8 cellular contexts compared by ENCODE assay signal in the genomic region with DNA sequence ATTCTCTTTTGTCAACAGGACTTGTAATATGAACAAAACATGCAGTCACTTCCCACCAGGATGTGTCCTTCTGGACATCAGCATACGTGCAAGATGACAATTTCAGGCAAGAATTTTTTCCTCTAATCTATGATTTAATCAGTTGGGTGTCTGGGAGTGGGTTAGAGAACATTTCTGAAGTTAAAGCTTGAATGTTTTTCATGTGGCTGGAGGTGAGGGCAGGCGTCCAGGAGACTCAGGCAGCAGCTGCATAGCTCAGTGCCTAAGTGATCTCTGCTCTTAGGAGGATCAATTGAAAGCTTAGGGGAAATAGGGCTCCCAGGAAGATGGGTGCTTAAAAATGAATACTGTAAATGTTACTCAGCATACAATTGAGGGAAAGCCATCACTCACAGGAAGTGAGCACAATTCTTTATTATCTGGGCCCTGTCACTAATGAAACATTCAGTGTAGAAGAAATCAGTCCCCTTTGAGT.
DNase-seq lines count a peak whose midpoint lies in the region; ATAC-seq and TF ChIP-seq lines count a peak whose summit lies in the region.

No MANE protein-coding gene starts in this region.

- DNase-seq in HT1080 (ENCODE audit: low read depth), result peak; percentile 79
- DNase-seq in ascending aorta (ENCODE audit: low spot score in 2 of 2), result no peak
- DNase-seq in right cardiac atrium, result peak in 1 of 3 donors; percentile 65
- no peak for DNase-seq in smooth muscle cell (lab: John Stamatoyannopoulos, UW; ENCODE audit: unreplicated experiment)
- DNase-seq in mesenteric fat pad (ENCODE audit: low spot score), result no peak
- no peak for DNase-seq in occipital lobe (lab: John Stamatoyannopoulos, UW)

- WGBS in right cardiac atrium, result 28% methylated on average over 2 of the region's 2 CpGs
- 6% methylated on average over 2 of the region's 2 CpGs for WGBS in smooth muscle cell (ENCODE audit: low lambda C conversion rate)

- H3K27me3 ChIP-seq in ascending aorta, result no peaks in the 10 kb centered on the region
- H3K27me3 ChIP-seq in right cardiac atrium (ENCODE audit: control insufficient read depth, insufficient read depth), result no peaks in the 10 kb centered on the region
- H3K27me3 ChIP-seq in smooth muscle cell (ENCODE audit: low read depth), result no peaks in the 10 kb centered on the region

- H3K36me3 ChIP-seq in ascending aorta (peaks cover 0 to 11% of the 10 kb centered on the region in 2 donors), smooth muscle cell (ENCODE audit: low read depth) (no peaks in the 10 kb centered on the region)

- peak overlapping the region; percentile 85 for H3K4me2 ChIP-seq in smooth muscle cell

- TF ChIP-seq CTCF in ascending aorta (IDR thresholded peaks at IDR 0.05), result no peak
- TF ChIP-seq CTCF in smooth muscle cell (IDR thresholded peaks at IDR 0.05; ENCODE audit: borderline replicate concordance, insufficient read depth, poor library complexity, severe bottlenecking), result no peak

- H4K20me1 ChIP-seq in smooth muscle cell (ENCODE audit: low read depth), result no peaks in the 10 kb centered on the region

- H3F3A ChIP-seq in smooth muscle cell (ENCODE audit: low read depth), result peaks cover 41% of the 10 kb centered on the region

- peak overlapping the region; percentile 94 for H3K9ac ChIP-seq in smooth muscle cell (ENCODE audit: low read depth)

- intact Hi-C loops in ascending aorta (cut with DNase I) (loop anchor here (2.0 to 5.0 kb wide), 12 partner anchors 102 to 1015 kb away; no protein-coding TSS in a partner anchor), right cardiac atrium (cut with DNase I) (no loop called here)

- no peak overlapping the region for H2AFZ ChIP-seq in smooth muscle cell (ENCODE audit: low read depth)

- H3K79me2 ChIP-seq in smooth muscle cell (ENCODE audit: low read depth), result no peaks in the 10 kb centered on the region

- H3K4me1 ChIP-seq in ascending aorta (peaks cover 3 to 25% of the 10 kb centered on the region in 2 donors), right cardiac atrium (ENCODE audit: control insufficient read depth, insufficient read depth, low read length) (peaks cover 2% of the 10 kb centered on the region), smooth muscle cell (ENCODE audit: low read depth) (peaks cover 31% of the 10 kb centered on the region)

- H3K9me3 ChIP-seq in ascending aorta (peaks cover 0 to 5% of the 10 kb centered on the region in 2 donors), right cardiac atrium (ENCODE audit: control insufficient read depth, low read length) (no peaks in the 10 kb centered on the region), smooth muscle cell (replicated peaks; ENCODE audit: low read depth) (no peaks in the 10 kb centered on the region)

- peak overlapping the region; percentile 53 to 61 for H3K4me3 ChIP-seq in ascending aorta
- peak overlapping the region; percentile 46 for H3K4me3 ChIP-seq in right cardiac atrium (ENCODE audit: low read length)
- peak overlapping the region; percentile 35 for H3K4me3 ChIP-seq in smooth muscle cell

- peak overlapping the region; percentile 87 to 94 for H3K27ac ChIP-seq in ascending aorta
- peak overlapping the region; percentile 88 for H3K27ac ChIP-seq in right cardiac atrium (ENCODE audit: low read length)
- H3K27ac ChIP-seq in smooth muscle cell (ENCODE audit: low read depth), result peak overlapping the region; percentile 99

- peak; percentile 28 to 48 for ATAC-seq in right cardiac atrium
- ATAC-seq in GM18511 (IDR thresholded peaks at IDR 0.05; ENCODE audit: unreplicated experiment), result no peak
- no peak for ATAC-seq in GM18870 (IDR thresholded peaks at IDR 0.05; ENCODE audit: unreplicated experiment)

Comparison
In these comparisons a context has a peak if more than half of its experiments do, and no peak if none do; other contexts are left out.
1. ATAC-seq: peak in right cardiac atrium (2 of 2); none in GM18511 (single experiment) and GM18870 (single experiment).
2. Peak in every context shown above with its lines, with median percentiles within 50 percentile points of each other: H3K27ac ChIP-seq and H3K4me3 ChIP-seq.